In the genomic region with DNA sequence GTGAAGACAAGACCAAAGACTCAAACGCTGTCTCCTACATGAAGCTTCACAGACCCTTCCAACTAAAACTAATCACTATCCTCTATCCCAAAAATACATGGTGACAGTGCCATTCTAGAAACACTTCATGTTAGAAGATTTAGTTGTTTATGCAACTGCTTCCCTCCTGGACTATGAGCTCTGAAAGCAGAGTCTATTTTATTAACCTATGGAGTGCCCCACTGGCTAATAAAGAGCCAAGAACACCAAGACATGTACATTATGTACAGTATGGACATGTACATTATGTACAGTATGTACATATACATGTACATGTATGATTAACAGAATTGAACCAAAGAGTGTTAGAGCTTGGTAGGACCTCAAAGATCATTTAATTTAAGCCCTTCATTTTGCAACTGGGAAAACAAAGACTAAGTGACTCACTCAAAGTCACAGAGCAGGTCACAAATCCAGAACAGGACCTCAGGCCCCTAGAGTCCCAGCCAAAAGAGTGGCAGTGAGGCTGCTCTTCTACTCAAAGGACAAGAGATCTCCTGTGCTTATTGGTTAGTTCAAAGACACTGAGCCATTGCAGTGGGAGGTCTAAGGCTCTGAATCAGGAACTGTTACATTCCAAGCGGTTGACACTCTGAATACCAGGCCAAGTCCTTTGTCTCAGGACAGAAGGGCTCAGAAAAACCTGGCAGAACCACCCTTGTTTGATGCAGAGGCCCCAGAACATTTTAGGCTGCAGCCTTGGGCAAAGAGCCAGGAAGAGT, we compare ENCODE assay signal across 10 cellular contexts.
DNase-seq lines count a peak whose midpoint lies in the region; ATAC-seq and TF ChIP-seq lines count a peak whose summit lies in the region.
"Had no signal": no experiment of that assay in that cellular context is flagged by ENCODE, and none has a peak within 500 bp of the region (broad histone marks: within the 10 kb centered on the region; RNA-seq: fewer than 3 reads in every experiment).

No MANE protein-coding gene starts in this region.

- ATAC-seq in T-helper 17 cell (no peak), GM18511 (IDR thresholded peaks at IDR 0.05; ENCODE audit: unreplicated experiment) (no peak), HG02852 (IDR thresholded peaks at IDR 0.05; ENCODE audit: unreplicated experiment) (no peak)

- H3K4me3 ChIP-seq in prostate gland (no peak overlapping the region), tibial artery (no peak overlapping the region)

- no peak for TF ChIP-seq CTCF in prostate gland (IDR thresholded peaks at IDR 0.05)
- TF ChIP-seq CTCF in tibial artery (IDR thresholded peaks at IDR 0.05): no peak

- TF ChIP-seq POLR2A in prostate gland (IDR thresholded peaks at IDR 0.05): no peak

- H3K27ac ChIP-seq in prostate gland: no peak overlapping the region
- H3K27ac ChIP-seq in tibial artery: peak overlapping the region in 1 of 2 donors; percentile 1

- H3K4me1 ChIP-seq in prostate gland (replicated peaks): no peaks in the 10 kb centered on the region
- peaks cover 0 to 20% (median 16%) of the 10 kb centered on the region in 4 donors for H3K4me1 ChIP-seq in tibial artery

- intact Hi-C loops in prostate gland (cut with DNase I) (no loop called here), tibial artery (cut with DNase I; ENCODE audit: low total_unique reads) (no loop called here)

- WGBS in prostate gland: 75% methylated on average over 2 of the region's 2 CpGs

- H3K27me3 ChIP-seq in prostate gland (replicated peaks; ENCODE audit: insufficient read depth) (no peaks in the 10 kb centered on the region), tibial artery (no peaks in the 10 kb centered on the region)

- no peaks in the 10 kb centered on the region for H3K27me3 Mint-ChIP-seq in T-helper 17 cell

- peaks cover 11% of the 10 kb centered on the region for H3K4me1 Mint-ChIP-seq in T-helper 17 cell

- H3K9me3 ChIP-seq in T-helper 17 cell (ENCODE audit: control insufficient read depth, low read length, poor library complexity, severe bottlenecking) (no peaks in the 10 kb centered on the region), prostate gland (no peaks in the 10 kb centered on the region), tibial artery (no peaks in the 10 kb centered on the region)

- H3K36me3 Mint-ChIP-seq in T-helper 17 cell (ENCODE audit: low read depth): no peaks in the 10 kb centered on the region

- peak; percentile 79 for DNase-seq in GM04503 (ENCODE audit: low read depth)
- DNase-seq in T-helper 17 cell: no peak
- DNase-seq in glomerular visceral epithelial cell (ENCODE audit: extremely low spot score): peak; percentile 39
- peak; percentile 5 for DNase-seq in prostate gland (ENCODE audit: low spot score)
- DNase-seq in tibial artery: no peak
- no peak for DNase-seq in SKM-1 treated with dmso at 0.1 percent for 144 hours (lab: John Stamatoyannopoulos, UW; ENCODE audit: unreplicated experiment)
- DNase-seq: activated CD4-positive, alpha-beta T cell treated with anti-CD3 and anti-CD28 coated beads for 48 hours; NCI-H2171 had no signal

- peak overlapping the region; percentile 41 for H3K27ac Mint-ChIP-seq in T-helper 17 cell

- H3K4me3 Mint-ChIP-seq in T-helper 17 cell: no peak overlapping the region

- H3K36me3 ChIP-seq in prostate gland (no peaks in the 10 kb centered on the region), tibial artery (no peaks in the 10 kb centered on the region)

Comparison
In these comparisons a context has a peak if more than half of its experiments do, and no peak if none do; other contexts are left out.
1. DNase-seq: peak in GM04503 (single experiment), glomerular visceral epithelial cell (single experiment) and prostate gland (single experiment); none in T-helper 17 cell (0 of 3), tibial artery (0 of 2) and SKM-1 treated with dmso at 0.1 percent for 144 hours (single experiment).